10 cellular contexts compared by ENCODE assay signal in genomic region chr5:50415912-50416311, GRCh38. TPM values are rescaled to one million over a fixed set of nuclear protein-coding genes. Genes with fewer than 3 reads are reported as not detected.
DNase-seq lines count a peak whose midpoint lies in the region; ATAC-seq and TF ChIP-seq lines count a peak whose summit lies in the region.
"Had no signal": no experiment of that assay in that cellular context is flagged by ENCODE, and none has a peak within 500 bp of the region (broad histone marks: within the 10 kb centered on the region; RNA-seq: fewer than 3 reads in every experiment).

No MANE protein-coding gene starts in this region.

- no peak overlapping the region for H3K27ac Mint-ChIP-seq in activated CD4-positive, alpha-beta T cell treated with anti-CD3 and anti-CD28 coated beads, Interleukin-2, amount 10 ng/mL, durations not matched to agents 24 days and 14 days
- peak overlapping the region; percentile 33 to 78 for H3K27ac Mint-ChIP-seq in effector memory CD8-positive, alpha-beta T cell
- no peak overlapping the region for H3K27ac Mint-ChIP-seq in type B pancreatic cell
- H3K27ac Mint-ChIP-seq: nephron had no signal

- no peaks in the 10 kb centered on the region for H3K27me3 Mint-ChIP-seq in activated CD4-positive, alpha-beta T cell treated with anti-CD3 and anti-CD28 coated beads, Interleukin-2, amount 10 ng/mL, durations not matched to agents 24 days and 14 days
- H3K27me3 Mint-ChIP-seq in effector memory CD8-positive, alpha-beta T cell: no peaks in the 10 kb centered on the region
- H3K27me3 Mint-ChIP-seq in type B pancreatic cell: no peaks in the 10 kb centered on the region

- H3K9me3 Mint-ChIP-seq in activated CD4-positive, alpha-beta T cell treated with anti-CD3 and anti-CD28 coated beads, Interleukin-2, amount 10 ng/mL, durations not matched to agents 24 days and 14 days: peaks cover 6% of the 10 kb centered on the region
- H3K9me3 Mint-ChIP-seq in effector memory CD8-positive, alpha-beta T cell: peaks cover 0 to 3% of the 10 kb centered on the region in 2 donors
- H3K9me3 Mint-ChIP-seq in type B pancreatic cell: peaks cover 4% of the 10 kb centered on the region

- no peaks in the 10 kb centered on the region for H3K4me1 ChIP-seq in foreskin keratinocyte

- peaks cover 44% of the 10 kb centered on the region for H3K4me1 Mint-ChIP-seq in activated CD4-positive, alpha-beta T cell treated with anti-CD3 and anti-CD28 coated beads, Interleukin-2, amount 10 ng/mL, durations not matched to agents 24 days and 14 days
- H3K4me1 Mint-ChIP-seq in effector memory CD8-positive, alpha-beta T cell (ENCODE audit: low read depth in 2 of 2): peaks cover 48 to 75% of the 10 kb centered on the region in 2 donors
- H3K4me1 Mint-ChIP-seq in type B pancreatic cell (ENCODE audit: unreplicated experiment): no peaks in the 10 kb centered on the region
- H3K4me1 Mint-ChIP-seq: nephron had no signal

- TF ChIP-seq CTCF in type B pancreatic cell (conservative IDR thresholded peaks at IDR 0.05) (no peak), foreskin keratinocyte (conservative IDR thresholded peaks at IDR 0.05) (no peak)

- H3K27me3 ChIP-seq in foreskin keratinocyte: no peaks in the 10 kb centered on the region

- peak; percentile 80 for DNase-seq in activated CD4-positive, alpha-beta T cell treated with anti-CD3 and anti-CD28 coated beads, Interleukin-2, amount 10 ng/mL, durations not matched to agents 24 days and 14 days
- no peak for DNase-seq in activated CD4-positive, alpha-beta T cell treated with anti-CD3 and anti-CD28 coated beads, Interleukin-2, amount 50 U/mL, for 48 hours
- peak in 2 of 3 experiments; percentile 12 to 14 for DNase-seq in effector memory CD8-positive, alpha-beta T cell
- DNase-seq in NCI-H1417 (lab: John Stamatoyannopoulos, UW): no peak
- no peak for DNase-seq in type B pancreatic cell (ENCODE audit: extremely low spot score, unreplicated experiment)
- DNase-seq in foreskin keratinocyte: no peak
- DNase-seq: foreskin melanocyte had no signal

- H3K36me3 Mint-ChIP-seq in activated CD4-positive, alpha-beta T cell treated with anti-CD3 and anti-CD28 coated beads, Interleukin-2, amount 10 ng/mL, durations not matched to agents 24 days and 14 days (ENCODE audit: low read depth): peaks cover 33% of the 10 kb centered on the region
- peaks cover 3% of the 10 kb centered on the region for H3K36me3 Mint-ChIP-seq in effector memory CD8-positive, alpha-beta T cell (ENCODE audit: insufficient read depth)
- H3K36me3 Mint-ChIP-seq in type B pancreatic cell: no peaks in the 10 kb centered on the region

- ATAC-seq in GM21515 (IDR thresholded peaks at IDR 0.05; ENCODE audit: unreplicated experiment) (peak; percentile 90), HG03196 (IDR thresholded peaks at IDR 0.05; ENCODE audit: unreplicated experiment) (peak; percentile 85), foreskin keratinocyte (no peak)
- peak; percentile 85 for ATAC-seq in effector memory CD8-positive, alpha-beta T cell (replicated peaks)

- intact Hi-C loops in activated CD4-positive, alpha-beta T cell treated with anti-CD3 and anti-CD28 coated beads, Interleukin-2, amount 10 ng/mL, durations not matched to agents 24 days and 14 days (cut with micrococcal nuclease): no loop called here

- peak overlapping the region; percentile 44 for H3K4me3 Mint-ChIP-seq in activated CD4-positive, alpha-beta T cell treated with anti-CD3 and anti-CD28 coated beads, Interleukin-2, amount 10 ng/mL, durations not matched to agents 24 days and 14 days
- H3K4me3 Mint-ChIP-seq in effector memory CD8-positive, alpha-beta T cell: peak overlapping the region; percentile 23 to 28
- no peak overlapping the region for H3K4me3 Mint-ChIP-seq in type B pancreatic cell
- H3K4me3 Mint-ChIP-seq: nephron had no signal

- no peak overlapping the region for H3K27ac ChIP-seq in foreskin keratinocyte

RNA-seq across cellular contexts. Expression of gene EMB, which starts 25.2 kb away (rescaled TPM):
- 56.3 and 60.3 TPM in 2 replicates for total RNA-seq in activated CD4-positive, alpha-beta T cell treated with anti-CD3 and anti-CD28 coated beads, Interleukin-2, amount 10 ng/mL, durations not matched to agents 24 days and 14 days
- total RNA-seq in type B pancreatic cell (ENCODE audit: low replicate concordance): 12.2 and 26.8 TPM in 2 replicates
- total RNA-seq in foreskin keratinocyte: 65.1 and 66.2 TPM in 2 replicates
- 20.3 and 22.3 TPM in 2 replicates for polyA plus RNA-seq in foreskin keratinocyte

Comparison
In these comparisons a context has a peak if more than half of its experiments do, and no peak if none do; other contexts are left out.
1. DNase-seq: peak in activated CD4-positive, alpha-beta T cell treated with anti-CD3 and anti-CD28 coated beads, Interleukin-2, amount 10 ng/mL, durations not matched to agents 24 days and 14 days (single experiment) and effector memory CD8-positive, alpha-beta T cell (2 of 3); none in activated CD4-positive, alpha-beta T cell treated with anti-CD3 and anti-CD28 coated beads, Interleukin-2, amount 50 U/mL, for 48 hours (0 of 2), NCI-H1417 (0 of 3), type B pancreatic cell (single experiment) and foreskin keratinocyte (0 of 2).
2. H3K27ac Mint-ChIP-seq: peak in effector memory CD8-positive, alpha-beta T cell (2 of 2); none in activated CD4-positive, alpha-beta T cell treated with anti-CD3 and anti-CD28 coated beads, Interleukin-2, amount 10 ng/mL, durations not matched to agents 24 days and 14 days (single experiment) and type B pancreatic cell (single experiment).